In genomic region chr11:130448039-130448415, GRCh38 we compare ENCODE assay signal across 1 cellular context.
TF ChIP-seq lines count a peak whose summit lies in the region.

No MANE protein-coding gene starts in this region.

TF ChIP-seq in HCT116, 20 proteins besides CTCF, POLR2A, EP300 and RAD21 (continued from another document):
- TF ChIP-seq MAX (IDR thresholded peaks at IDR 0.05) (no peak), EZH2 (IDR thresholded peaks at IDR 0.05) (no peak), YY1 (IDR thresholded peaks at IDR 0.05; ENCODE audit: extremely low read depth, insufficient replicate concordance, low read depth, low read length) (no peak), FOSL1 (IDR thresholded peaks at IDR 0.05; ENCODE audit: low read depth) (no peak), SIN3A (IDR thresholded peaks at IDR 0.05; ENCODE audit: low read depth) (no peak), CBX3 (IDR thresholded peaks at IDR 0.05; ENCODE audit: low read depth) (no peak), EZH2phosphoT487 (IDR thresholded peaks at IDR 0.05; ENCODE audit: borderline replicate concordance) (no peak)
